In the genomic region with DNA sequence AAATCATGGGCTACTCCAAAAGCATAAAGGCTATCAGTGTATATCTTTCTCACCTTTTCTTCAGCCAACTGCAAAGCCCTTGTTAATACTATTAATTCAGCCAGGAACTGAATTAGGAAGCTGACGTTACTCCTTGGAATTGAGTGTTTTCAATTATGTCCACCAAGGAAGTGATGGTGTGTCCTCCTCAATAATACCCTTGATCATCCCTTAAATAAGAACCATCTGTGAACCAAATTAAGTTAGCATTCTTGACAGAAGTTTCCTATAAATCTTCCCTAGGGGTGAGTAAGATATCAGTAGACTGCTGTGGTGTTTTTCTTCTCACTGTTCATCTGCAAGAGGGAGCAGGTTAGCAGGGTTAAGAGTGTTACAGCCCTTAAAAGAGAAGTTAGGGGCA, we compare ENCODE assay signal across 10 cellular contexts.
"Had no signal": no experiment of that assay in that cellular context is flagged by ENCODE, and none has a peak within 500 bp of the region (broad histone marks: within the 10 kb centered on the region; RNA-seq: fewer than 3 reads in every experiment).

No MANE protein-coding gene starts in this region.

- H3K4me1 Mint-ChIP-seq: GM23338, H9, IgD-negative memory B cell had no signal

- FAIRE-seq: H1, H54, HepG2 had no signal

- ATAC-seq: GM23338, HepG2 had no signal

- H3K4me3 Mint-ChIP-seq: GM23338, H9, HFFc6, IgD-negative memory B cell had no signal

- H3K27me3 Mint-ChIP-seq: IgD-negative memory B cell had no signal

- H3K27ac Mint-ChIP-seq: GM23338, H9, HFFc6 had no signal

- DNase-seq: H9, HCEC 1CT, HFFc6, KBM-7 had no signal

- H3K27ac ChIP-seq: KMS-11 had no signal

- H3K36me3 Mint-ChIP-seq: IgD-negative memory B cell had no signal

- H3K4me3 ChIP-seq: GM23338 had no signal
